ENCODE assay signal across 8 cellular contexts in genomic region chr14:43872752-43873655, GRCh38.
"Had no signal": no experiment of that assay in that cellular context is flagged by ENCODE, and none has a peak within 500 bp of the region (broad histone marks: within the 10 kb centered on the region; RNA-seq: fewer than 3 reads in every experiment).

No MANE protein-coding gene starts in this region.

- ATAC-seq: foreskin keratinocyte had no signal

- DNase-seq: activated CD4-positive, alpha-beta memory T cell treated with anti-CD3 and anti-CD28 coated beads, Interleukin-2, amount 10 ng/mL, durations not matched to agents 7 days and 5 days; activated gamma-delta T cell treated with Interleukin-2 at 50 U/mL for 16 hours; activated T-cell treated with anti-CD3 and anti-CD28 coated beads, Interleukin-2, amount 50 U/mL, for 48 hours; aorta; foreskin keratinocyte; kidney glomerular epithelial cell; naive B cell; posterior cingulate gyrus had no signal
